Comparison of ENCODE assay signal across 13 cellular contexts in the genomic region with DNA sequence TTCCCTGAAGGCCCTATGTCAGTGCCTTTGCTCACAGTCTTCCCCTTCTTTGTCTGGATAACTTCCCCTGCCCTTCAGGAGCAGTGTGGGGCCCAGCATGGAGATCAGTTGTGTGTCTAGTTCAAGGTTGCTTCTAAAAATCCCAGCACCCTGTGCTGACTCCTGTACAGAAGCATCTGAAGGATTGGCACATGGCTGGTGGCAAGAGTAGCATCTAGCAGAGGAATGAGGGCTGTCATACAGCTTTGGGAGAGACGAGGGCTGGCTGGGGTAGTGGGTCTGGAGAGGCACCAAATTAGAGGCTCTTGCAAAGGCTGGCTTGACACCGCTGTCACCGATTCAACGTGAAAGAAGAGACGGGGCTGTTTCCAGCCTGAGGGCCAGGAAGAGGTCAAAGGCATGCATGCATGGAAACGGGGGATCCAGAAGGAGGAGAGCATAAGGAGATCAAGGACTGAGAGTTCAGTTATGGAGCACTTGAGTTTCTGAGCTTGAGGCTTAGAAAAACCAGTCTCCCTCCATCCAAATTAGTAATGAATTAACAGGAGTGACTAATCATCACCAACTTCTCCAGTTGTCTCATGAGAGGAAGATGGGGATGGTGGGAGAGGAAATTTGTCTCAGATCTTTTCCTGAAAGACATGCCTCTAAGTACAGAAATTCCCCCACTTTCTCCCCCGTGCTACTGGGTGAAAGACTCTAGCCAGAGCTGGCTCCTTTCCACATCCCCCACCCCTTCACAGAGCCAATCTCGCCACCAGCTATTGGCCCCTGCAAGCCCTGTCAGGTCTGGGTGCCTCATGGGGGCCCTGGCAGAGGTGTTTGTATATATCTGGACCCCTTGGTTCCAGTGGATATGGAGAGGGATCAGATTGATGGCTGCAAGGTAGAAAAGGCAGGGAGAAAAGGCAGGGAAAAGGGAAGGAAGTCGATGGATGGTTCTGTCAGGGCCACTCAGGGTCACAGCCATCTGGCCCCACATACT. TPM values are rescaled to one million over a fixed set of nuclear protein-coding genes. Genes with fewer than 3 reads are reported as not detected.
DNase-seq lines count a peak whose midpoint lies in the region; ATAC-seq and TF ChIP-seq lines count a peak whose summit lies in the region.
"Had no signal": no experiment of that assay in that cellular context is flagged by ENCODE, and none has a peak within 500 bp of the region (broad histone marks: within the 10 kb centered on the region; RNA-seq: fewer than 3 reads in every experiment).

No MANE protein-coding gene starts in this region.

- H3K4me1 Mint-ChIP-seq in neural crest cell (peaks cover 15% of the 10 kb centered on the region), CD14-positive monocyte (peaks cover 4% of the 10 kb centered on the region)
- H3K4me1 Mint-ChIP-seq: CD8-positive, alpha-beta memory T cell had no signal

- peaks cover 2% of the 10 kb centered on the region for H3K9me3 Mint-ChIP-seq in neural crest cell
- no peaks in the 10 kb centered on the region for H3K9me3 Mint-ChIP-seq in CD14-positive monocyte
- H3K9me3 Mint-ChIP-seq: CD8-positive, alpha-beta memory T cell had no signal

- H3K27me3 ChIP-seq in BE2C: no peaks in the 10 kb centered on the region

- H3K36me3 Mint-ChIP-seq in neural crest cell (ENCODE audit: low read depth) (no peaks in the 10 kb centered on the region), CD14-positive monocyte (no peaks in the 10 kb centered on the region)
- H3K36me3 Mint-ChIP-seq: CD8-positive, alpha-beta memory T cell had no signal

- H3K4me3 ChIP-seq in BE2C (ENCODE audit: low read depth, low read length): no peak overlapping the region

- no peak overlapping the region for H3K4me3 Mint-ChIP-seq in neural crest cell
- peak overlapping the region in 1 of 2 donors; percentile 51 for H3K4me3 Mint-ChIP-seq in CD14-positive monocyte
- H3K4me3 Mint-ChIP-seq: CD8-positive, alpha-beta memory T cell had no signal

- peak overlapping the region; percentile 59 for H3K27ac Mint-ChIP-seq in neural crest cell (ENCODE audit: unreplicated experiment)
- H3K27ac Mint-ChIP-seq in CD14-positive monocyte: peak overlapping the region in 1 of 7 donors; percentile 47
- H3K27ac Mint-ChIP-seq: CD8-positive, alpha-beta memory T cell had no signal

- no peaks in the 10 kb centered on the region for H3K27me3 Mint-ChIP-seq in neural crest cell (ENCODE audit: low read depth)
- peaks cover 0 to 5% (median 0%) of the 10 kb centered on the region in 3 donors for H3K27me3 Mint-ChIP-seq in CD14-positive monocyte (ENCODE audit: low read depth in 3 of 3)

- intact Hi-C loops in cardiac septum (cut with DNase I) (no loop called here), Right ventricle myocardium superior (cut with DNase I) (no loop called here), CD14-positive monocyte (cut with micrococcal nuclease) (no loop called here)

- ATAC-seq in Right ventricle myocardium superior (ENCODE audit: poor library complexity): no peak
- no peak for ATAC-seq in HG02970 (IDR thresholded peaks at IDR 0.05; ENCODE audit: low FRiP score, unreplicated experiment)
- ATAC-seq: HCT116 had no signal

- peak; percentile 46 for DNase-seq in cardiac septum (ENCODE audit: low spot score)
- no peak for DNase-seq in Right ventricle myocardium superior
- peak; percentile 86 for DNase-seq in kidney tubule cell (ENCODE audit: low spot score)
- no peak for DNase-seq in neural crest cell (ENCODE audit: low read depth, low spot score)
- no peak for DNase-seq in NAMALWA (ENCODE audit: low spot score)
- no peak for DNase-seq in CD14-positive monocyte (ENCODE audit: low spot score)
- DNase-seq in BE2C: no peak
- DNase-seq: Caco-2; CD8-positive, alpha-beta memory T cell; DND-41; GDM1 had no signal

- H3K4me1 ChIP-seq in BE2C: no peaks in the 10 kb centered on the region

- no peaks in the 10 kb centered on the region; the same call in 1 of the 2 replicates for H3K9me3 ChIP-seq in BE2C
- H3K9me3 ChIP-seq: Caco-2 had no signal

- TF ChIP-seq CTCF in neural crest cell (conservative IDR thresholded peaks at IDR 0.05): no peak
- TF ChIP-seq CTCF in CD14-positive monocyte (IDR thresholded peaks at IDR 0.05): no peak
- TF ChIP-seq CTCF in BE2C (IDR thresholded peaks at IDR 0.05; ENCODE audit: low read depth, low read length): no peak

- no peaks in the 10 kb centered on the region for H3K36me3 ChIP-seq in BE2C

RNA-seq across cellular contexts. Expression of a gene that starts 45.9 kb away (rescaled TPM):
- 59.2 TPM for total RNA-seq in cardiac septum
- total RNA-seq in Right ventricle myocardium superior: 8.3 TPM
- total RNA-seq in neural crest cell: 0.07 and 0.33 TPM in 2 replicates
- polyA plus RNA-seq in CD14-positive monocyte: under 1 TPM in 1 of 2 donors, not detected in 1; 0.12 TPM
- not detected for polyA plus RNA-seq in BE2C (2012; ENCODE audit: insufficient read depth, insufficient read length, low read depth)
- total RNA-seq: CD8-positive, alpha-beta memory T cell had no signal
- polyA plus RNA-seq: CD8-positive, alpha-beta memory T cell had no signal

Comparison
In these comparisons a context has a peak if more than half of its experiments do, and no peak if none do; other contexts are left out.
1. DNase-seq: peak in cardiac septum (single experiment) and kidney tubule cell (single experiment); none in Right ventricle myocardium superior (single experiment), neural crest cell (single experiment), NAMALWA (single experiment), CD14-positive monocyte (single experiment) and BE2C (single experiment).